Comparison of ENCODE assay signal across 19 cellular contexts in genomic region chr2:17610521-17610920, GRCh38.
A peak's percentile ranks its signal among the peaks of the same experiment; 100 is the strongest.
DNase-seq lines count a peak whose midpoint lies in the region; ATAC-seq, FAIRE-seq and TF ChIP-seq lines count a peak whose summit lies in the region.
"Had no signal": no experiment of that assay in that cellular context is flagged by ENCODE, and none has a peak within 500 bp of the region (broad histone marks: within the 10 kb centered on the region; RNA-seq: fewer than 3 reads in every experiment).

No MANE protein-coding gene starts in this region.

- ATAC-seq in K562 (no peak), left lung (peak; percentile 32), HG02678 (IDR thresholded peaks at IDR 0.05; ENCODE audit: unreplicated experiment) (no peak)

- no peaks in the 10 kb centered on the region for H3K9me2 ChIP-seq in GM23248 (ENCODE audit: insufficient read depth)

- H3K9me3 ChIP-seq in GM23248 (ENCODE audit: low read depth) (no peaks in the 10 kb centered on the region), K562 (replicated peaks; ENCODE audit: control insufficient read depth, insufficient read depth, low read depth, low read length) (no peaks in the 10 kb centered on the region), cardiac muscle cell (ENCODE audit: low read depth) (no peaks in the 10 kb centered on the region), left lung (no peaks in the 10 kb centered on the region), neural progenitor cell (ENCODE audit: low read depth) (no peaks in the 10 kb centered on the region)

- 80 to 81% methylated on average over 3 of the region's 3 CpGs for WGBS in GM23248 (ENCODE audit: low coverage in 1 of 2, low lambda C conversion rate in 2 of 2, missing lambda C conversion rate in 2 of 2), 2 experiments
- WGBS in K562 (ENCODE audit: insufficient coverage, low coverage, missing lambda C conversion rate), result 0% methylated on average over 3 of the region's 3 CpGs

- DNase-seq in GM23248 (peak; percentile 36), K562 (ENCODE audit: extremely low read depth in 1 of 4, low spot score in 3 of 4) (peak in 1 of 4 experiments; percentile 9), cardiac muscle cell (ENCODE audit: low read depth in 1 of 2, low spot score in 1 of 2) (peak; percentile 13 to 61), left lung (no peak), H7 (no peak), neural progenitor cell (ENCODE audit: low spot score) (no peak)
- no peak for DNase-seq in activated CD4-positive, CD25-positive, alpha-beta regulatory T cell (lab: John Stamatoyannopoulos, UW)
- DNase-seq: C1 segment of cervical spinal cord, DMS 273 treated with DMSO at 0.1 percent for 48 hours, HFFc6, KG1, NCI-H1092 treated with DMSO at 0.1 percent for 48 hours, NCI-H187, NCI-H446 treated with DMSO at 0.1 percent for 48 hours, NCI-H748 treated with DMSO at 0.1 percent for 48 hours, PC-9, SHP77 had no signal

- in situ Hi-C loops in GM23248 (cut with MboI), result no loop called here
- in situ Hi-C loops in K562 (cut with MboI), result no loop called here

- BruUV-seq in K562 (replicated peaks; lab: Mats Ljungman, UMichigan), result no TSS peak

- H3K4me1 ChIP-seq in GM23248 (ENCODE audit: insufficient read depth), result peaks cover 8% of the 10 kb centered on the region
- no peaks in the 10 kb centered on the region for H3K4me1 ChIP-seq in K562 (replicated peaks in 1 of 2; ENCODE audit: control insufficient read depth in 2 of 2, insufficient read depth in 2 of 2, low read length in 2 of 2)
- H3K4me1 ChIP-seq in cardiac muscle cell (ENCODE audit: low read depth), result peaks cover 32% of the 10 kb centered on the region
- H3K4me1 ChIP-seq in left lung, result no peaks in the 10 kb centered on the region
- H3K4me1 ChIP-seq in neural progenitor cell, result peaks cover 10% of the 10 kb centered on the region

- POLR2A ChIA-PET in K562 (lab: Yijun Ruan, JAX), result no interaction called here

- H3K4me2 ChIP-seq in GM23248 (ENCODE audit: unreplicated experiment), result no peak overlapping the region
- no peak overlapping the region for H3K4me2 ChIP-seq in K562 (ENCODE audit: insufficient read depth, low read length)
- no peak overlapping the region for H3K4me2 ChIP-seq in neural progenitor cell
- H3K4me2 ChIP-seq: PC-9 had no signal

- H3K27me3 ChIP-seq in GM23248 (replicated peaks; ENCODE audit: insufficient read depth) (no peaks in the 10 kb centered on the region), K562 (ENCODE audit: control insufficient read depth in 2 of 2, insufficient read depth in 2 of 2, low read length in 2 of 2) (peaks cover 4 to 15% of the 10 kb centered on the region in 2 experiments; a peak in 3 of 5 replicates), cardiac muscle cell (no peaks in the 10 kb centered on the region), left lung (no peaks in the 10 kb centered on the region), H7 (ENCODE audit: control insufficient read depth, insufficient read depth, low read length) (no peaks in the 10 kb centered on the region), neural progenitor cell (no peaks in the 10 kb centered on the region)

- H3K9ac ChIP-seq in GM23248, result no peak overlapping the region
- no peak overlapping the region for H3K9ac ChIP-seq in K562 (ENCODE audit: insufficient read depth in 1 of 2, low read depth in 2 of 2, low read length in 2 of 2)
- no peak overlapping the region for H3K9ac ChIP-seq in neural progenitor cell

- no peaks in the 10 kb centered on the region for H3K9me3 Mint-ChIP-seq in neural progenitor cell
- H3K9me3 Mint-ChIP-seq: HFFc6 had no signal

- H3K27ac ChIP-seq in GM23248, result no peak overlapping the region
- H3K27ac ChIP-seq in K562 (ENCODE audit: extremely low read depth, low read depth, low read length), result no peak overlapping the region
- no peak overlapping the region for H3K27ac ChIP-seq in cardiac muscle cell
- H3K27ac ChIP-seq in left lung, result no peak overlapping the region
- no peak overlapping the region for H3K27ac ChIP-seq in neural progenitor cell
- H3K27ac ChIP-seq: PC-9 had no signal

- no peaks in the 10 kb centered on the region for H3K79me2 ChIP-seq in GM23248 (ENCODE audit: insufficient read depth)
- no peaks in the 10 kb centered on the region for H3K79me2 ChIP-seq in K562 (ENCODE audit: control insufficient read depth, insufficient read depth, low read length)
- H3K79me2 ChIP-seq in neural progenitor cell (ENCODE audit: low read depth), result no peaks in the 10 kb centered on the region

- H3F3A ChIP-seq in GM23248 (ENCODE audit: insufficient read depth), result peaks cover 12% of the 10 kb centered on the region
- H3F3A ChIP-seq in neural progenitor cell (ENCODE audit: low read depth), result peaks cover 3% of the 10 kb centered on the region

- no peak for TF ChIP-seq RAD21 in K562 (CRISPR knock-in tag; conservative IDR thresholded peaks at IDR 0.05 in 1 of 2, IDR thresholded peaks at IDR 0.05 in 1 of 2)

- no peak overlapping the region for H2AFZ ChIP-seq in GM23248
- no peak overlapping the region for H2AFZ ChIP-seq in K562 (ENCODE audit: low read depth, low read length)
- no peak overlapping the region for H2AFZ ChIP-seq in neural progenitor cell (replicated peaks)
- H2AFZ ChIP-seq: PC-9 had no signal

- H3K36me3 Mint-ChIP-seq in neural progenitor cell, result no peaks in the 10 kb centered on the region

- H3K4me3 Mint-ChIP-seq in neural progenitor cell, result no peak overlapping the region
- H3K4me3 Mint-ChIP-seq: HFFc6 had no signal

- H4K20me1 ChIP-seq in GM23248 (ENCODE audit: insufficient read depth) (no peaks in the 10 kb centered on the region), K562 (replicated peaks; ENCODE audit: control insufficient read depth, insufficient read depth, low read length) (no peaks in the 10 kb centered on the region), neural progenitor cell (ENCODE audit: low read depth) (peaks cover 22% of the 10 kb centered on the region)

- H3K27ac Mint-ChIP-seq in neural progenitor cell, result no peak overlapping the region
- H3K27ac Mint-ChIP-seq: HFFc6 had no signal

- H3K4me3 ChIP-seq in GM23248 (no peak overlapping the region), K562 (no peak overlapping the region), cardiac muscle cell (no peak overlapping the region), left lung (no peak overlapping the region), H7 (ENCODE audit: insufficient read depth, low read depth, low read length) (no peak overlapping the region), neural progenitor cell (no peak overlapping the region)
- H3K4me3 ChIP-seq: PC-9 had no signal

- H3K36me3 ChIP-seq in GM23248 (ENCODE audit: low read depth), result no peaks in the 10 kb centered on the region
- H3K36me3 ChIP-seq in K562 (ENCODE audit: control insufficient read depth, insufficient read depth, low read length), result no peaks in the 10 kb centered on the region
- H3K36me3 ChIP-seq in cardiac muscle cell, result no peaks in the 10 kb centered on the region
- H3K36me3 ChIP-seq in left lung, result no peaks in the 10 kb centered on the region
- H3K36me3 ChIP-seq in H7 (replicated peaks; ENCODE audit: control insufficient read depth, insufficient read depth, low read length), result no peaks in the 10 kb centered on the region; the same call in 1 of the 2 replicates
- no peaks in the 10 kb centered on the region for H3K36me3 ChIP-seq in neural progenitor cell

- no peak for TF ChIP-seq POLR2A in K562 (conservative IDR thresholded peaks at IDR 0.05)

- peaks cover 3% of the 10 kb centered on the region for H3K27me3 Mint-ChIP-seq in neural progenitor cell (ENCODE audit: insufficient read depth, low read depth)

- H3K9me1 ChIP-seq in K562 (ENCODE audit: control insufficient read depth, insufficient read depth, low read length), result no peaks in the 10 kb centered on the region

- intact Hi-C loops in K562 (cut with micrococcal nuclease), result no loop called here
- intact Hi-C loops in left lung (cut with DNase I), result no loop called here

- CTCF ChIA-PET in K562 (lab: Yijun Ruan, JAX; ENCODE audit: low intra/inter-chr PET ratio), result no interaction called here

- H3K4me1 Mint-ChIP-seq in neural progenitor cell, result peaks cover 25% of the 10 kb centered on the region

- FAIRE-seq in K562 (lab: Jason Lieb, UNC), result no peak
- FAIRE-seq: H1 had no signal

- TF ChIP-seq CTCF in K562 (IDR thresholded peaks at IDR 0.05 in 2 of 3, conservative IDR thresholded peaks at IDR 0.05 in 1 of 3; ENCODE audit: insufficient read depth in 2 of 3, low read depth in 1 of 3, low read length in 3 of 3) (no peak), cardiac muscle cell (IDR thresholded peaks at IDR 0.05; ENCODE audit: low read depth, low read length) (no peak), left lung (IDR thresholded peaks at IDR 0.05) (no peak), neural progenitor cell (IDR thresholded peaks at IDR 0.05) (no peak)

- TF ChIP-seq EP300 in K562 (IDR thresholded peaks at IDR 0.05; ENCODE audit: low read length), result no peak

TF ChIP-seq in K562, 482 proteins besides CTCF, POLR2A, EP300 and RAD21:
- TF ChIP-seq FOSL1 (tag; conservative IDR thresholded peaks at IDR 0.05), result peak; percentile 46
- no peak for TF ChIP-seq ZNF431 (CRISPR knock-in tag; IDR thresholded peaks at IDR 0.05)
- TF ChIP-seq TCF7 (IDR thresholded peaks at IDR 0.05; ENCODE audit: borderline replicate concordance), result no peak
- TF ChIP-seq ZC3H11A (IDR thresholded peaks at IDR 0.05; ENCODE audit: low read depth, low read length), result no peak
- peak; percentile 45; the same call in 1 of the 2 replicates for TF ChIP-seq CBFA2T3 (IDR thresholded peaks at IDR 0.05)
- no peak for TF ChIP-seq RNF2 (IDR thresholded peaks at IDR 0.05)
- 0 out of 2 replicates have a peak, but pooled peaks have one; percentile 40 for TF ChIP-seq ZBTB17 (CRISPR knock-in tag; IDR thresholded peaks at IDR 0.05)
- TF ChIP-seq NR1H2 (CRISPR knock-in tag; IDR thresholded peaks at IDR 0.05), result no peak
- no peak for TF ChIP-seq MTF1 (CRISPR knock-in tag; IDR thresholded peaks at IDR 0.05; ENCODE audit: borderline replicate concordance)
- TF ChIP-seq TCF3 (CRISPR knock-in tag; IDR thresholded peaks at IDR 0.05), result peak; percentile 61
TF ChIP-seq in K562: peak in this region for 4.

Comparison
In these comparisons a context has a peak if more than half of its experiments do, and no peak if none do; other contexts are left out.
1. DNase-seq: peak in GM23248 (single experiment) and cardiac muscle cell (2 of 2); none in left lung (0 of 2), H7 (single experiment), neural progenitor cell (single experiment) and activated CD4-positive, CD25-positive, alpha-beta regulatory T cell (0 of 4).